ENCODE assay signal across 16 cellular contexts in the genomic region with DNA sequence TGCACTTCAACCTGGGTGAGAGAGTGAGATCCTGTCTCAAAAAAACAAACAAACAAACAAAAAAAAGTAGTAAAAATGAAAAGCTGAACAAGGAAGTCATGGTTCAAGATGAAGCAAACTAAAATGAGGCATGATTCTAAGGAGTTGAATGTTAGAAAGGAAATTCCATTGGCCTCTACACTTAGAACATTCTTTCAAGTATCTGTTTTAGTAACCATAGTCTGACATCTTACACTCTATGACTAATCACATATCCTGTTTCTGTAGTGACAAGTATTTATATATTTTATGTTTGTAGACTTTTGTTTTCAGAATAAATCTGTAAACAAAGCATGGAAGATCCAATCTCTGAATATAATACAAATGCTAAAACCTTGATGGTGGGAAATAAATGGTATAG.
DNase-seq lines count a peak whose midpoint lies in the region; ATAC-seq, FAIRE-seq and TF ChIP-seq lines count a peak whose summit lies in the region.
"Had no signal": no experiment of that assay in that cellular context is flagged by ENCODE, and none has a peak within 500 bp of the region (broad histone marks: within the 10 kb centered on the region; RNA-seq: fewer than 3 reads in every experiment).

No MANE protein-coding gene starts in this region.

- CTCF ChIA-PET in AG04449 (lab: Yijun Ruan, JAX) = no interaction called here

- peak; percentile 33 for DNase-seq in AG04449 (ENCODE audit: low read depth, low spot score)
- DNase-seq in NCI-H226 = peak; percentile 5
- DNase-seq in fibroblast of peridontal ligament (ENCODE audit: extremely low read depth) = peak; percentile 36
- DNase-seq in GM10266 (ENCODE audit: extremely low spot score) = no peak
- DNase-seq in activated effector memory CD4-positive, alpha-beta T cell treated with Interleukin-2 at 50 U/mL for 16 hours = no peak
- no peak for DNase-seq in HTR-8/SVneo (ENCODE audit: insufficient read length, low spot score)
- DNase-seq: activated CD8-positive, alpha-beta T cell treated with anti-CD3 and anti-CD28 coated beads, Interleukin-2, amount 10 ng/mL, durations not matched to agents 7 days and 5 days; activated naive CD8-positive, alpha-beta T cell treated with anti-CD3 and anti-CD28 coated beads, Interleukin-2, amount 50 U/mL, for 24 hours; NCI-H1417; NK-92 treated with Interleukin-12 subunit alpha and Interleukin-12 subunit beta, amount 100 ng/mL, for 24 hours; stimulated activated CD4-positive, alpha-beta T cell treated with anti-CD3 and anti-CD28 coated beads, Interleukin-2, amount 100 ng/mL, for 24 hours; stomach; T-cell had no signal

- FAIRE-seq in HTR-8/SVneo (lab: Jason Lieb, UNC) = no peak
- FAIRE-seq: G401.6 had no signal

- TF ChIP-seq CTCF in AG04449 (IDR thresholded peaks at IDR 0.05; ENCODE audit: insufficient read depth, low read length, missing control alignments) (no peak), GM10266 (IDR thresholded peaks at IDR 0.05; ENCODE audit: control insufficient read depth, insufficient read depth, low read depth, missing control alignments) (no peak)

- POLR2A ChIA-PET in AG04449 (lab: Yijun Ruan, JAX) = no interaction called here

- ATAC-seq in GM21360 (IDR thresholded peaks at IDR 0.05; ENCODE audit: unreplicated experiment) (peak; percentile 74), GM19395 (IDR thresholded peaks at IDR 0.05; ENCODE audit: unreplicated experiment) (no peak)
- ATAC-seq: activated CD8-positive, alpha-beta T cell treated with anti-CD3 and anti-CD28 coated beads, Interleukin-2, amount 10 ng/mL, durations not matched to agents 7 days and 5 days; activated naive CD8-positive, alpha-beta T cell treated with anti-CD3 and anti-CD28 coated beads, Interleukin-2, amount 50 U/mL, for 24 hours; T-cell had no signal

- no peak overlapping the region for H3K4me3 ChIP-seq in AG04449 (ENCODE audit: low read depth, low read length)
- H3K4me3 ChIP-seq: stomach had no signal

Comparison
In these comparisons a context has a peak if more than half of its experiments do, and no peak if none do; other contexts are left out.
1. DNase-seq: peak in AG04449 (single experiment), NCI-H226 (single experiment) and fibroblast of peridontal ligament (single experiment); none in GM10266 (single experiment), activated effector memory CD4-positive, alpha-beta T cell treated with Interleukin-2 at 50 U/mL for 16 hours (single experiment) and HTR-8/SVneo (single experiment).